In genomic region chr22:23772315-23773246, GRCh38 we compare ENCODE assay signal across 8 cellular contexts. TPM values are rescaled to one million over a fixed set of nuclear protein-coding genes. Genes with fewer than 3 reads are reported as not detected.
A peak's percentile ranks its signal among the peaks of the same experiment; 100 is the strongest.
DNase-seq lines count a peak whose midpoint lies in the region; ATAC-seq and TF ChIP-seq lines count a peak whose summit lies in the region.

Gene MMP11 (plus strand): TSS chr22:23772849. CDS start chr22:23772871, 22 bp downstream.

- H3K4me3 ChIP-seq in heart right ventricle (peak within 1 kb of the TSS; percentile 44 to 60 (median 53)), rectal smooth muscle tissue (ENCODE audit: low read length) (peak within 1 kb of the TSS; percentile 64)

- ATAC-seq in heart right ventricle (peak in 6 of 8 donors; percentile 21 to 50 (median 32)), GM21528 (IDR thresholded peaks at IDR 0.05; ENCODE audit: low FRiP score, unreplicated experiment) (no peak)

- no peaks in the 10 kb centered on the region for H3K9me3 ChIP-seq in heart right ventricle

- no peak within 1 kb of the TSS for H3K27ac Mint-ChIP-seq in activated naive CD4-positive, alpha-beta T cell treated with anti-CD3 and anti-CD28 coated beads for 36 hours

- H3K4me1 Mint-ChIP-seq in activated naive CD4-positive, alpha-beta T cell treated with anti-CD3 and anti-CD28 coated beads for 36 hours (ENCODE audit: low read depth) = peaks cover 19% of the 10 kb centered on the region

- H3K4me1 ChIP-seq in heart right ventricle (peaks cover 8 to 58% (median 48%) of the 10 kb centered on the region in 9 donors), rectal smooth muscle tissue (ENCODE audit: control insufficient read depth, insufficient read depth, low read length) (peaks cover 21% of the 10 kb centered on the region)

- no peaks in the 10 kb centered on the region for H3K27me3 Mint-ChIP-seq in activated naive CD4-positive, alpha-beta T cell treated with anti-CD3 and anti-CD28 coated beads for 36 hours (ENCODE audit: low read depth)

- CTCF ChIA-PET in activated naive CD4-positive, alpha-beta T cell treated with anti-CD3 and anti-CD28 coated beads for 36 hours (lab: Charles Lee) = no interaction called here

- no peaks in the 10 kb centered on the region for H3K36me3 Mint-ChIP-seq in activated naive CD4-positive, alpha-beta T cell treated with anti-CD3 and anti-CD28 coated beads for 36 hours (ENCODE audit: low read depth)

- intact Hi-C loops in activated naive CD4-positive, alpha-beta T cell treated with anti-CD3 and anti-CD28 coated beads for 36 hours (cut with micrococcal nuclease) = loop anchor here (1.0 kb wide), 2 partner anchors 15 to 67 kb away; partner anchors contain the start of gene DERL3
- intact Hi-C loops in heart right ventricle (cut with DNase I) = loop anchor here in 2 of 10 donors (5.0 kb wide), 2 partner anchors 60 to 75 kb away; no protein-coding TSS in a partner anchor

- H3K36me3 ChIP-seq in heart right ventricle (no peaks in the 10 kb centered on the region), rectal smooth muscle tissue (ENCODE audit: control insufficient read depth, insufficient read depth, low read length) (no peaks in the 10 kb centered on the region)

- TF ChIP-seq CTCF in heart right ventricle (IDR thresholded peaks at IDR 0.05) = peak in 3 of 9 donors; percentile 20 to 28 (median 27)

- peak within 1 kb of the TSS; percentile 63 for H3K4me3 Mint-ChIP-seq in activated naive CD4-positive, alpha-beta T cell treated with anti-CD3 and anti-CD28 coated beads for 36 hours

- H3K27ac ChIP-seq in heart right ventricle (peak within 1 kb of the TSS in 9 of 10 donors; percentile 17 to 85 (median 64)), rectal smooth muscle tissue (ENCODE audit: low read depth, low read length) (peak within 1 kb of the TSS; percentile 77)

- WGBS in heart right ventricle, 2 donors = 2 to 3% methylated on average over 63 to 74 of the region's 74 CpGs

- peak within 1 kb of the TSS; percentile 43 for H3K9ac ChIP-seq in rectal smooth muscle tissue (ENCODE audit: low read length)

- H3K27me3 ChIP-seq in heart right ventricle (peaks cover 0 to 10% (median 0%) of the 10 kb centered on the region in 7 donors), rectal smooth muscle tissue (ENCODE audit: control insufficient read depth, insufficient read depth, low read length) (no peaks in the 10 kb centered on the region)

- DNase-seq in DMS 273 (lab: John Stamatoyannopoulos, UW; ENCODE audit: unreplicated experiment) = peak; percentile 52
- DNase-seq in DMS 273 treated with DMSO at 0.1 percent for 48 hours (lab: John Stamatoyannopoulos, UW) = no peak
- DNase-seq in OCI-M1 (lab: John Stamatoyannopoulos, UW) = peak; percentile 60
- peak; percentile 53 for DNase-seq in activated naive CD4-positive, alpha-beta T cell treated with anti-CD3 and anti-CD28 coated beads for 36 hours
- DNase-seq in heart right ventricle = peak; percentile 61 to 77
- DNase-seq in kidney glomerular epithelial cell (lab: John Stamatoyannopoulos, UW) = no peak

- H3K9me3 Mint-ChIP-seq in activated naive CD4-positive, alpha-beta T cell treated with anti-CD3 and anti-CD28 coated beads for 36 hours = no peaks in the 10 kb centered on the region

RNA-seq across cellular contexts. Expression of gene MMP11, which starts in this region (rescaled TPM):
- total RNA-seq in activated naive CD4-positive, alpha-beta T cell treated with anti-CD3 and anti-CD28 coated beads for 36 hours = under 1 TPM; 0.43 to 0.47 TPM
- 10 to 100 TPM in 4 of 10 donors, 1 to 10 TPM in 6; 3.5 to 23.4 (median 5.4) TPM for total RNA-seq in heart right ventricle
- polyA plus RNA-seq in heart right ventricle = 10 to 100 TPM in 1 of 2 donors, 1 to 10 TPM in 1; 9.9 to 12.8 TPM

Comparison
In these comparisons a context has a peak if more than half of its experiments do, and no peak if none do; other contexts are left out.
1. DNase-seq: peak in DMS 273 (single experiment), OCI-M1 (single experiment) and heart right ventricle (2 of 2); none in DMS 273 treated with DMSO at 0.1 percent for 48 hours (single experiment) and kidney glomerular epithelial cell (single experiment).
2. Peak in DNase-seq in activated naive CD4-positive, alpha-beta T cell treated with anti-CD3 and anti-CD28 coated beads for 36 hours; RNA of the gene not detected or under 1 TPM.